Comparison of ENCODE assay signal across 1 cellular context in genomic region chr4:71752383-71753042, GRCh38.
TF ChIP-seq lines count a peak whose summit lies in the region.

No MANE protein-coding gene starts in this region.

TF ChIP-seq in GM12878, 131 proteins besides CTCF, POLR2A, EP300 and RAD21:
- TF ChIP-seq TCF3 (IDR thresholded peaks at IDR 0.05; ENCODE audit: borderline replicate concordance, insufficient read depth, low read depth, low read length) (no peak), CBX3 (IDR thresholded peaks at IDR 0.05; ENCODE audit: borderline replicate concordance, low read depth) (no peak), IRF5 (IDR thresholded peaks at IDR 0.05; ENCODE audit: borderline replicate concordance) (no peak), NFYA (IDR thresholded peaks at IDR 0.05; ENCODE audit: borderline replicate concordance, low read depth, low read length) (no peak), YBX1 (IDR thresholded peaks at IDR 0.05) (no peak), ZNF24 (IDR thresholded peaks at IDR 0.05) (no peak), SREBF2 (IDR thresholded peaks at IDR 0.05; ENCODE audit: low read length) (no peak), TBL1XR1 (IDR thresholded peaks at IDR 0.05; ENCODE audit: low read depth, low read length) (no peak), HDGF (IDR thresholded peaks at IDR 0.05) (no peak), RB1 (IDR thresholded peaks at IDR 0.05; ENCODE audit: borderline replicate concordance) (no peak), HSF1 (IDR thresholded peaks at IDR 0.05; ENCODE audit: low read depth, low read length) (no peak), ZNF274 (IDR thresholded peaks at IDR 0.05; ENCODE audit: insufficient read depth, insufficient read length) (no peak), PKNOX1 (IDR thresholded peaks at IDR 0.05) (no peak), BCL11A (IDR thresholded peaks at IDR 0.05; ENCODE audit: low read depth, low read length) (no peak), JUND (IDR thresholded peaks at IDR 0.05; ENCODE audit: low read depth, low read length) (no peak)
